Comparison of ENCODE assay signal across 8 cellular contexts in genomic region chr5:174418809-174419522, GRCh38.
DNase-seq lines count a peak whose midpoint lies in the region; ATAC-seq and TF ChIP-seq lines count a peak whose summit lies in the region.

No MANE protein-coding gene starts in this region.

- peak overlapping the region; percentile 77 for H3K4me3 Mint-ChIP-seq in activated naive CD8-positive, alpha-beta T cell
- H3K4me3 Mint-ChIP-seq in CD14-positive monocyte: peak overlapping the region in 1 of 2 donors; percentile 54

- TF ChIP-seq CTCF in lower lobe of right lung (IDR thresholded peaks at IDR 0.05) (no peak), CD14-positive monocyte (IDR thresholded peaks at IDR 0.05) (no peak)

- peaks cover 7% of the 10 kb centered on the region for H3K4me1 ChIP-seq in lower lobe of right lung

- H3K9me3 Mint-ChIP-seq in activated naive CD8-positive, alpha-beta T cell (ENCODE audit: low read depth): no peaks in the 10 kb centered on the region
- peaks cover 0 to 4% (median 0%) of the 10 kb centered on the region in 7 donors for H3K9me3 Mint-ChIP-seq in CD14-positive monocyte

- no peaks in the 10 kb centered on the region for H3K36me3 Mint-ChIP-seq in activated naive CD8-positive, alpha-beta T cell
- no peaks in the 10 kb centered on the region for H3K36me3 Mint-ChIP-seq in CD14-positive monocyte

- H3K4me3 ChIP-seq in lower lobe of right lung: peak overlapping the region; percentile 10

- intact Hi-C loops in lower lobe of right lung (cut with DNase I): no loop called here
- intact Hi-C loops in CD14-positive monocyte (cut with micrococcal nuclease): loop anchor here (1.0 to 5.0 kb wide), 3 partner anchors 374 to 517 kb away; no protein-coding TSS in a partner anchor

- peaks cover 9% of the 10 kb centered on the region for H3K4me1 Mint-ChIP-seq in activated naive CD8-positive, alpha-beta T cell (ENCODE audit: low read depth)
- H3K4me1 Mint-ChIP-seq in CD14-positive monocyte: peaks cover 2% of the 10 kb centered on the region

- peaks cover 7% of the 10 kb centered on the region for H3K27me3 Mint-ChIP-seq in activated naive CD8-positive, alpha-beta T cell
- H3K27me3 Mint-ChIP-seq in CD14-positive monocyte (ENCODE audit: low read depth in 3 of 3): peaks cover 6 to 28% (median 24%) of the 10 kb centered on the region in 3 donors

- no peak overlapping the region for H3K27ac ChIP-seq in lower lobe of right lung

- DNase-seq in ELR (ENCODE audit: low read depth): peak; percentile 23
- no peak for DNase-seq in lower lobe of right lung
- no peak for DNase-seq in kidney tubule cell (ENCODE audit: low spot score)
- no peak for DNase-seq in NCI-H2029 treated with DMSO at 0.1 percent for 48 hours (lab: John Stamatoyannopoulos, UW)
- no peak for DNase-seq in CD14-positive monocyte (ENCODE audit: low spot score)
- no peak for DNase-seq in NCI-H1930 (lab: John Stamatoyannopoulos, UW)

- peaks cover 32% of the 10 kb centered on the region for H3K27me3 ChIP-seq in lower lobe of right lung (ENCODE audit: low read depth)

- H3K36me3 ChIP-seq in lower lobe of right lung: no peaks in the 10 kb centered on the region

- ATAC-seq in HG02678 (IDR thresholded peaks at IDR 0.05; ENCODE audit: unreplicated experiment) (peak; percentile 23), lower lobe of right lung (peak; percentile 14 to 23)

- H3K27ac Mint-ChIP-seq in activated naive CD8-positive, alpha-beta T cell: no peak overlapping the region
- H3K27ac Mint-ChIP-seq in CD14-positive monocyte: no peak overlapping the region

- H3K9me3 ChIP-seq in lower lobe of right lung: no peaks in the 10 kb centered on the region
